16 cellular contexts compared by ENCODE assay signal in genomic region chr1:213973129-213973528, GRCh38. TPM values are rescaled to one million over a fixed set of nuclear protein-coding genes. Genes with fewer than 3 reads are reported as not detected.
DNase-seq lines count a peak whose midpoint lies in the region; ATAC-seq and TF ChIP-seq lines count a peak whose summit lies in the region.
"Had no signal": no experiment of that assay in that cellular context is flagged by ENCODE, and none has a peak within 500 bp of the region (broad histone marks: within the 10 kb centered on the region; RNA-seq: fewer than 3 reads in every experiment).

No MANE protein-coding gene starts in this region.

- no peak overlapping the region for H4K91ac ChIP-seq in neuronal stem cell (ENCODE audit: low read depth, low read length, poor library complexity)

- H3K9me3 Mint-ChIP-seq in activated naive CD4-positive, alpha-beta T cell treated with anti-CD3 and anti-CD28 coated beads, Interleukin-2, amount 50 U/mL, for 72 hours, result peaks cover 0 to 4% of the 10 kb centered on the region in 2 donors

- H3K27ac ChIP-seq in neuronal stem cell (replicated peaks; ENCODE audit: low read length) (no peak overlapping the region), Karpas-422 (ENCODE audit: low read length) (no peak overlapping the region)

- no peak overlapping the region for H2BK120ac ChIP-seq in neuronal stem cell (ENCODE audit: low read depth, low read length)

- peak overlapping the region; percentile 36 for H2AK5ac ChIP-seq in neuronal stem cell (ENCODE audit: low read depth, low read length)

- H3K79me1 ChIP-seq in neuronal stem cell (ENCODE audit: low read depth, low read length), result no peaks in the 10 kb centered on the region

- H3K4ac ChIP-seq in neuronal stem cell (ENCODE audit: low read length), result no peak overlapping the region

- H3K4me2 ChIP-seq in neuronal stem cell (ENCODE audit: insufficient read depth, low read length, poor library complexity, severe bottlenecking) (no peak overlapping the region), Karpas-422 (ENCODE audit: low read depth, low read length, poor library complexity, severe bottlenecking) (no peak overlapping the region)

- H3K9ac ChIP-seq in neuronal stem cell (ENCODE audit: low read depth, low read length, poor library complexity), result no peak overlapping the region
- no peak overlapping the region for H3K9ac ChIP-seq in Karpas-422 (ENCODE audit: low read length)

- H3K4me3 ChIP-seq in NB4 (ENCODE audit: low read depth, low read length) (no peak overlapping the region), astrocyte of the spinal cord (ENCODE audit: low read depth, low read length) (no peak overlapping the region), neuronal stem cell (ENCODE audit: low read length in 2 of 2) (no peak overlapping the region), Karpas-422 (ENCODE audit: low read length) (no peak overlapping the region)

- ATAC-seq in activated naive CD4-positive, alpha-beta T cell treated with anti-CD3 and anti-CD28 coated beads, Interleukin-2, amount 50 U/mL, for 72 hours, result peak; percentile 41 to 55
- ATAC-seq: HCT116 had no signal

- H3K27me3 ChIP-seq in neuronal stem cell (ENCODE audit: control insufficient read depth in 3 of 3, insufficient read depth in 3 of 3, low read depth in 1 of 3, low read length in 3 of 3) (peaks cover 0 to 59% (median 5%) of the 10 kb centered on the region in 3 experiments), Karpas-422 (ENCODE audit: low read length) (no peaks in the 10 kb centered on the region)

- H2BK5ac ChIP-seq in neuronal stem cell (ENCODE audit: low read length), result no peak overlapping the region

- H3K36me3 ChIP-seq in neuronal stem cell (replicated peaks in 1 of 2; ENCODE audit: control insufficient read depth in 2 of 2, insufficient read depth in 2 of 2, low read length in 2 of 2) (no peaks in the 10 kb centered on the region), Karpas-422 (ENCODE audit: insufficient read depth, low read length) (no peaks in the 10 kb centered on the region)

- TF ChIP-seq CTCF in NB4 (IDR thresholded peaks at IDR 0.05; ENCODE audit: low read depth, low read length) (no peak), astrocyte of the spinal cord (IDR thresholded peaks at IDR 0.05; ENCODE audit: low read depth, low read length) (no peak)

- in situ Hi-C loops in astrocyte of the spinal cord (cut with HindIII; ENCODE audit: low sequenced_read_pairs), result no loop called here

- H2AFZ ChIP-seq in neuronal stem cell (ENCODE audit: low read length) (no peak overlapping the region), Karpas-422 (ENCODE audit: low read length) (no peak overlapping the region)

- no peaks in the 10 kb centered on the region for H4K20me1 ChIP-seq in Karpas-422 (ENCODE audit: insufficient read depth, low read depth, low read length)

- DNase-seq in activated naive CD4-positive, alpha-beta T cell treated with anti-CD3 and anti-CD28 coated beads, Interleukin-2, amount 50 U/mL, for 72 hours (ENCODE audit: low spot score in 2 of 2), result no peak
- no peak for DNase-seq in activated naive CD4-positive, alpha-beta T cell treated with Interleukin-2 at 50 U/mL for 16 hours
- DNase-seq in NB4 (ENCODE audit: low read depth), result peak; percentile 55
- peak; percentile 67 for DNase-seq in astrocyte of the spinal cord (ENCODE audit: low read depth, low spot score)
- no peak for DNase-seq in neuronal stem cell (ENCODE audit: low spot score)
- no peak for DNase-seq in stimulated activated CD4-positive, alpha-beta T cell treated with anti-CD3 and anti-CD28 coated beads, Interleukin-12 subunit alpha, Interleukin-12 subunit beta, amount 100 ng/mL, for 4 hours
- no peak for DNase-seq in GF-D8 (lab: John Stamatoyannopoulos, UW)
- no peak for DNase-seq in Karpas-422
- DNase-seq: 8988T, DMS79, NCI-H1092 treated with DMSO at 0.1 percent for 48 hours, NCI-H1694 treated with DMSO at 0.1 percent for 48 hours, NCI-H69 had no signal

- H3K4me1 ChIP-seq in neuronal stem cell (ENCODE audit: control insufficient read depth in 2 of 2, insufficient read depth in 1 of 2, low read depth in 1 of 2, low read length in 2 of 2) (peaks cover 0 to 17% of the 10 kb centered on the region in 2 donors), Karpas-422 (ENCODE audit: low read length) (no peaks in the 10 kb centered on the region)

- no peak overlapping the region for H3K27ac Mint-ChIP-seq in activated naive CD4-positive, alpha-beta T cell treated with anti-CD3 and anti-CD28 coated beads, Interleukin-2, amount 50 U/mL, for 72 hours
- H3K27ac Mint-ChIP-seq: CD14-positive monocyte, IgD-negative memory B cell had no signal

- no peak overlapping the region for H3K18ac ChIP-seq in neuronal stem cell (ENCODE audit: low read length)

- H3K9me3 ChIP-seq in neuronal stem cell (replicated peaks in 1 of 2; ENCODE audit: control insufficient read depth in 2 of 2, insufficient read depth in 1 of 2, low read depth in 1 of 2, low read length in 2 of 2), result no peaks in the 10 kb centered on the region
- H3K9me3 ChIP-seq in Karpas-422 (ENCODE audit: low read length), result no peaks in the 10 kb centered on the region

- no peak overlapping the region for H2BK15ac ChIP-seq in neuronal stem cell (ENCODE audit: low read length)

- H3K23ac ChIP-seq in neuronal stem cell (ENCODE audit: low read depth, low read length, poor library complexity), result no peak overlapping the region

- no peaks in the 10 kb centered on the region for H3K79me2 ChIP-seq in Karpas-422 (ENCODE audit: low read length)

- H3K36me3 Mint-ChIP-seq in activated naive CD4-positive, alpha-beta T cell treated with anti-CD3 and anti-CD28 coated beads, Interleukin-2, amount 50 U/mL, for 72 hours, result peaks cover 0 to 5% of the 10 kb centered on the region in 2 donors
- H3K36me3 Mint-ChIP-seq: CD14-positive monocyte had no signal

- H3K9me2 ChIP-seq in Karpas-422 (replicated peaks; ENCODE audit: insufficient read depth, low read length), result no peaks in the 10 kb centered on the region

- no peak overlapping the region for H3K14ac ChIP-seq in neuronal stem cell (ENCODE audit: low read length)

- WGBS in neuronal stem cell (ENCODE audit: extremely low coverage in 2 of 2, insufficient read length in 2 of 2, insufficient replicate concordance in 1 of 2), 2 donors, result no CpG with 5 or more reads among the region's 1 CpG

- no peak overlapping the region for H2BK12ac ChIP-seq in neuronal stem cell (ENCODE audit: low read length)

- H4K8ac ChIP-seq in neuronal stem cell (ENCODE audit: low read depth, low read length), result no peak overlapping the region

- TF ChIP-seq POLR2A in NB4 (IDR thresholded peaks at IDR 0.05; ENCODE audit: extremely low read depth, insufficient read length), result no peak

RNA-seq across cellular contexts. Expression of gene PROX1, which starts 14.6 kb away (rescaled TPM):
- under 1 TPM; 0.08 to 0.34 TPM for total RNA-seq in activated naive CD4-positive, alpha-beta T cell treated with anti-CD3 and anti-CD28 coated beads, Interleukin-2, amount 50 U/mL, for 72 hours
- polyA plus RNA-seq in neuronal stem cell (2013, experiment 1 of 2), result 2.1 TPM
- 2.3 TPM for polyA plus RNA-seq in neuronal stem cell (2013, experiment 2 of 2)
- total RNA-seq in Karpas-422 (2014; rRNA removed; shearing (Covaris generic); ENCODE audit: low replicate concordance), result 0.25 and 0.41 TPM in 2 replicates
- polyA plus RNA-seq: CD14-positive monocyte had no signal

Comparison
In these comparisons a context has a peak if more than half of its experiments do, and no peak if none do; other contexts are left out.
1. DNase-seq: peak in NB4 (single experiment) and astrocyte of the spinal cord (single experiment); none in activated naive CD4-positive, alpha-beta T cell treated with anti-CD3 and anti-CD28 coated beads, Interleukin-2, amount 50 U/mL, for 72 hours (0 of 2), activated naive CD4-positive, alpha-beta T cell treated with Interleukin-2 at 50 U/mL for 16 hours (single experiment), neuronal stem cell (single experiment), stimulated activated CD4-positive, alpha-beta T cell treated with anti-CD3 and anti-CD28 coated beads, Interleukin-12 subunit alpha, Interleukin-12 subunit beta, amount 100 ng/mL, for 4 hours (single experiment), GF-D8 (single experiment) and Karpas-422 (single experiment).